9 cellular contexts compared by ENCODE assay signal in the genomic region with DNA sequence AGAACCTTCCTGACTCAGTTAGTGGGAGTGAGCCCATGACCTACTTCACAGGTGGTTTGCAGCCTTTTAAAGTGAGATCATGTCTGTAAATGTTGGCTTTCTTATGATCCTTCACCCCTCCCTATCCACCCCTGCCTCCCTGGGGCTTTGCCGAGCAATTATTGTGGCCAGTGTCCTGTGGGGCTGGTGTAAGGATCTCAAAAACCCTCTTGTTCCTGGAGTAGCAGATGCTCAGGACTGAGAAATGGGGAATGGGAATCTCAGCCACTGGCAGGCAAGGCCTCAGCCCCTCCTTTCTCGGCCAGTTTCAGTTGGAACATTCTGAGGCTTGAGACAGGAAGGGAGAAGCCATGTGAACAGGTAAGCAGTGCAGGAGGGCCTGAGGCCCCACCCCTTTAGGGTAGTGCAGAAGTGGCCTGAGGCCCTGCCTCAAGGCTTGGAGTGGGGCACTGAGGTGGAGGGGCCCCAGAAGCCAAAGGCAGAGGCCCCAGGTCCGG. TPM values are rescaled to one million over a fixed set of nuclear protein-coding genes. Genes with fewer than 3 reads are reported as not detected.
A peak's percentile ranks its signal among the peaks of the same experiment; 100 is the strongest.
DNase-seq lines count a peak whose midpoint lies in the region; ATAC-seq and TF ChIP-seq lines count a peak whose summit lies in the region.
"Had no signal": no experiment of that assay in that cellular context is flagged by ENCODE, and none has a peak within 500 bp of the region (broad histone marks: within the 10 kb centered on the region; RNA-seq: fewer than 3 reads in every experiment).

No MANE protein-coding gene starts in this region.

- no peak overlapping the region for H3K4me3 ChIP-seq in mammary epithelial cell (replicated peaks in 1 of 3; ENCODE audit: insufficient read depth in 1 of 3, low read depth in 2 of 3, low read length in 3 of 3)
- no peak overlapping the region for H3K4me3 ChIP-seq in tibial nerve

- no peaks in the 10 kb centered on the region for H4K20me1 ChIP-seq in mammary epithelial cell (ENCODE audit: insufficient read depth, low read length)

- dilution Hi-C loops in mammary epithelial cell (cut with HindIII; ENCODE audit: low sequenced_read_pairs) = loop anchor here (5.0 kb wide), 1 partner anchor 86 kb away; no protein-coding TSS in a partner anchor

- no peak for TF ChIP-seq POLR2A in tibial nerve (IDR thresholded peaks at IDR 0.05)

- peak overlapping the region; percentile 39 for H3K4me2 ChIP-seq in mammary epithelial cell (ENCODE audit: insufficient read depth, low read depth, low read length)

- BruUV-seq in mammary epithelial cell (replicated peaks; lab: Mats Ljungman, UMichigan) = no TSS peak

- no peaks in the 10 kb centered on the region for H3K36me3 ChIP-seq in mammary epithelial cell (ENCODE audit: insufficient read depth, low read length)
- H3K36me3 ChIP-seq in tibial nerve = no peaks in the 10 kb centered on the region

- H2AFZ ChIP-seq in mammary epithelial cell (ENCODE audit: low read depth, low read length) = no peak overlapping the region

- H3K27ac ChIP-seq in mammary epithelial cell (ENCODE audit: insufficient read depth, low read depth, low read length) (peak overlapping the region; percentile 68), tibial nerve (peak overlapping the region; percentile 4 to 87 (median 49))

- H3K4me1 ChIP-seq in mammary epithelial cell (ENCODE audit: insufficient read depth, low read length) (peaks cover 76% of the 10 kb centered on the region), tibial nerve (peaks cover 0 to 50% (median 25%) of the 10 kb centered on the region in 4 donors)

- in situ Hi-C loops in mammary epithelial cell (cut with MboI; ENCODE audit: low sequenced_read_pairs in 2 of 2) = loop anchor here (5.0 to 25.0 kb wide), 2 partner anchors 86 to 246 kb away; a partner anchor contains a TSS

- peak overlapping the region; percentile 5 for H3K9ac ChIP-seq in mammary epithelial cell (ENCODE audit: insufficient read depth, low read length)

- ATAC-seq in GM21447 (IDR thresholded peaks at IDR 0.05; ENCODE audit: unreplicated experiment) (no peak), HG03378 (IDR thresholded peaks at IDR 0.05; ENCODE audit: unreplicated experiment) (no peak)

- H3K27me3 ChIP-seq in mammary epithelial cell (ENCODE audit: insufficient read depth, low read length) (no peaks in the 10 kb centered on the region), tibial nerve (no peaks in the 10 kb centered on the region)

- no peaks in the 10 kb centered on the region for H3K9me3 ChIP-seq in mammary epithelial cell (replicated peaks; ENCODE audit: insufficient read depth, low read length)
- H3K9me3 ChIP-seq in tibial nerve = no peaks in the 10 kb centered on the region

- no peaks in the 10 kb centered on the region for H3K79me2 ChIP-seq in mammary epithelial cell (ENCODE audit: insufficient read depth, low read length)

- intact Hi-C loops in mammary epithelial cell (cut with micrococcal nuclease) = loop anchor here (1.0 to 2.0 kb wide), 3 partner anchors 32 to 77 kb away; no protein-coding TSS in a partner anchor

- no peak for TF ChIP-seq CTCF in mammary epithelial cell (conservative IDR thresholded peaks at IDR 0.05 in 1 of 2, IDR thresholded peaks at IDR 0.05 in 1 of 2; ENCODE audit: extremely low read depth in 1 of 2, insufficient read depth in 1 of 2, low read depth in 1 of 2, low read length in 2 of 2)
- no peak for TF ChIP-seq CTCF in tibial nerve (IDR thresholded peaks at IDR 0.05)

- WGBS in mammary epithelial cell (ENCODE audit: low coverage, missing lambda C conversion rate) = 22% methylated on average over 3 of the region's 3 CpGs
- 45 to 49% methylated on average over 3 of the region's 3 CpGs for WGBS in tibial nerve, 2 donors

- DNase-seq in NCI-H1417 (lab: John Stamatoyannopoulos, UW) (peak in 2 of 3 experiments; percentile 24 to 42), NCI-H1417 treated with DMSO at 0.1 percent for 48 hours (lab: John Stamatoyannopoulos, UW) (no peak), mammary epithelial cell (peak; percentile 86), kidney tubule cell (ENCODE audit: low spot score) (peak; percentile 87), tibial nerve (ENCODE audit: low spot score in 2 of 2) (no peak)
- no peak for DNase-seq in activated CD8-positive, alpha-beta memory T cell treated with anti-CD3 and anti-CD28 coated beads for 24 hours
- DNase-seq: NCI-H1048 had no signal

- CTCF ChIA-PET in mammary epithelial cell (lab: Charles Lee; ENCODE audit: low non-redundant PET) = no interaction called here

- no peak for TF ChIP-seq EP300 in tibial nerve (IDR thresholded peaks at IDR 0.05)

RNA-seq across cellular contexts. Expression of a gene that starts 53.8 kb away (rescaled TPM):
- total RNA-seq in mammary epithelial cell = 100 to 1,000 TPM in 1 of 2 donors, 10 to 100 TPM in 1; 47.8 to 137 TPM
- polyA plus RNA-seq in mammary epithelial cell = 68.7 TPM
- 80.7 TPM for polyA minus RNA-seq in mammary epithelial cell
- total RNA-seq in tibial nerve = 10 to 100 TPM; 33.3 to 73.9 (median 63.1) TPM

Comparison
In these comparisons a context has a peak if more than half of its experiments do, and no peak if none do; other contexts are left out.
1. DNase-seq: peak in NCI-H1417 (2 of 3), mammary epithelial cell (single experiment) and kidney tubule cell (single experiment); none in NCI-H1417 treated with DMSO at 0.1 percent for 48 hours (single experiment), tibial nerve (0 of 2) and activated CD8-positive, alpha-beta memory T cell treated with anti-CD3 and anti-CD28 coated beads for 24 hours (single experiment).